Comparison of ENCODE assay signal across 8 cellular contexts in the genomic region with DNA sequence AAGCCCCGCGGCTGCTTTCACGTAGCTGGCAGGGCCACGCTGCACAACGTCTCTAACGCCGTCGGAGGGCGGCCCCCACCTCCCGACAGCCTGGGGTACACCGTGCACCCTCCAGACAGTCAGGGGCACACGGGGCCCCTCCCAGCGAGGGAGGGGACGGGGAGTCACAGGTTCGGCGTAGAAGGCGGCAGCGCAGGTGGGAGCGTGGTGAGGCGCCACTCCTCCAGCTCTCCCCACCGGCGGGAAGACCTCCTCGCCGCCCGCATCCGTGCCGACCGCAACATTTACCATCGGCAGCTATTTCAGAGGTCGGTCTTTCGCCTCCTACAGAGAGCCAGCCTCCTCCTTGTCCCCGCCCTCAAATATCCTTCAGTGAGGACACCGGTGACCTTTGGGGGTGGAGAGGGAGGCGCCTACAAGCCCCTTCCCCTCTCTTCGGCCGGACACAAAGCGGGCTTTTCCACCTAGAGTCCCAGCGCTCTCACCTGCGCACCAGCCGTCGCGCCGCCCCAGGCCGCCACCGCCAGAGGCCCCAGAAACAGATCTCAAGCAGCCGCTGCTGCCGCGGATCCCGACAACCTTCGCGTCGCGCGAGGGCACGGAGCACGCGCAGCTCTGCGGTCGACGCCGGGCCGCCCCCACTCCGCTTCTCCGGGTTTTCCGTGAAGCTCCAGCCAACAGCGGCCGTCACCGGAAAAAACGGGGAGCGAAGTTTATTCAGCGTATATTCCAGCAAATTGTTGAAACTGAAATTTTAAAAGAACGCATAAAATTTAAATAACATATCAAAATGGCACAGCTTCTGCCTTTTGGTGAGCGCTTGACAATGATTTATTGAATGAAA. TPM values are rescaled to one million over a fixed set of nuclear protein-coding genes. Genes with fewer than 3 reads are reported as not detected.
A peak's percentile ranks its signal among the peaks of the same experiment; 100 is the strongest.
DNase-seq lines count a peak whose midpoint lies in the region; TF ChIP-seq lines count a peak whose summit lies in the region.

A gene (minus strand): TSS at position 600 of the 844 bp plus-strand sequence. CDS start 20,708 bp downstream, outside the sequence.

- H3K9me3 ChIP-seq in ovary (no peaks in the 10 kb centered on the region), thymus (ENCODE audit: control insufficient read depth) (no peaks in the 10 kb centered on the region)

- CTCF ChIA-PET in HEK293T (lab: Yijun Ruan, JAX), result interaction anchor here (0.6 kb wide), 1 partner anchor 170 kb away, joined by 4 read pairs; no protein-coding TSS in a partner anchor

- POLR2A ChIA-PET in HEK293T (lab: Yijun Ruan, JAX), result interaction anchor here (0.5 to 2.4 kb wide), 15 partner anchors 8 to 403 kb away, joined by 3 to 11 read pairs (median 3); no protein-coding TSS in a partner anchor

- H3K4me3 Mint-ChIP-seq in activated naive CD4-positive, alpha-beta T cell treated with anti-CD3 and anti-CD28 coated beads, Interleukin-2, amount 50 U/mL, for 24 hours, result peak within 1 kb of the TSS; percentile 94

- no peaks in the 10 kb centered on the region for H3K27me3 Mint-ChIP-seq in activated naive CD4-positive, alpha-beta T cell treated with anti-CD3 and anti-CD28 coated beads, Interleukin-2, amount 50 U/mL, for 24 hours

- no peaks in the 10 kb centered on the region for H3K36me3 ChIP-seq in ovary
- no peaks in the 10 kb centered on the region for H3K36me3 ChIP-seq in thymus (ENCODE audit: control insufficient read depth, insufficient read depth)

- 1% methylated on average over 72 to 73 of the region's 73 CpGs for WGBS in ovary, 3 donors
- WGBS in thymus, result under 1% methylated on average over 73 of the region's 73 CpGs

- H3K4me3 ChIP-seq in GM08714 (ENCODE audit: low read length) (peak within 1 kb of the TSS; percentile 99), ovary (peak within 1 kb of the TSS; percentile 54), thymus (ENCODE audit: low read length) (peak within 1 kb of the TSS; percentile 81)

- H3K27me3 ChIP-seq in ovary (no peaks in the 10 kb centered on the region), thymus (ENCODE audit: control insufficient read depth, insufficient read depth) (no peaks in the 10 kb centered on the region)

- H3K27ac Mint-ChIP-seq in activated naive CD4-positive, alpha-beta T cell treated with anti-CD3 and anti-CD28 coated beads, Interleukin-2, amount 50 U/mL, for 24 hours, result peak within 1 kb of the TSS; percentile 90

- no peaks in the 10 kb centered on the region for H3K9me3 Mint-ChIP-seq in activated naive CD4-positive, alpha-beta T cell treated with anti-CD3 and anti-CD28 coated beads, Interleukin-2, amount 50 U/mL, for 24 hours

- peak; percentile 35 for TF ChIP-seq POLR2A in ovary (IDR thresholded peaks at IDR 0.05)

- intact Hi-C loops in head of caudate nucleus (cut with DNase I) (loop anchor here (5.0 kb wide), 2 partner anchors 217 to 457 kb away; a partner anchor contains a TSS), ovary (cut with DNase I) (loop anchor here in 1 of 4 donors (5.0 to 10.0 kb wide), 2 partner anchors 217 to 241 kb away; a partner anchor contains a TSS)

- H3K27ac ChIP-seq in ovary (peak within 1 kb of the TSS; percentile 78 to 83), thymus (ENCODE audit: low read depth) (peak within 1 kb of the TSS; percentile 98)

- no peak for TF ChIP-seq EP300 in ovary (IDR thresholded peaks at IDR 0.05)

- peaks cover 2% of the 10 kb centered on the region for H3K36me3 Mint-ChIP-seq in activated naive CD4-positive, alpha-beta T cell treated with anti-CD3 and anti-CD28 coated beads, Interleukin-2, amount 50 U/mL, for 24 hours

- H3K4me1 ChIP-seq in ovary (ENCODE audit: insufficient read depth) (peaks cover 7% of the 10 kb centered on the region), thymus (ENCODE audit: control insufficient read depth, insufficient read depth, low read length) (peaks cover 5% of the 10 kb centered on the region)

- DNase-seq in HEK293T (ENCODE audit: extremely low spot score) (peak; percentile 78), MV-4-11 (lab: John Stamatoyannopoulos, UW) (peak; percentile 89), SK-N-DZ (ENCODE audit: low spot score) (peak; percentile 94), head of caudate nucleus (peak; percentile 54 to 95 (median 87)), ovary (peak; percentile 89 to 94 (median 92))

- peak in 1 of 3 donors; percentile 54 for TF ChIP-seq CTCF in ovary (IDR thresholded peaks at IDR 0.05)

- H3K4me1 Mint-ChIP-seq in activated naive CD4-positive, alpha-beta T cell treated with anti-CD3 and anti-CD28 coated beads, Interleukin-2, amount 50 U/mL, for 24 hours, result peaks cover 55% of the 10 kb centered on the region

TF ChIP-seq in HEK293T, 16 proteins besides CTCF, POLR2A, EP300 and RAD21:
- TF ChIP-seq FOXA1 (IDR thresholded peaks at IDR 0.05) (no peak), SUZ12 (IDR thresholded peaks at IDR 0.05) (no peak), SP1 (IDR thresholded peaks at IDR 0.05) (no peak), ZNF384 (IDR thresholded peaks at IDR 0.05) (no peak), TARDBP (IDR thresholded peaks at IDR 0.05) (no peak), L3MBTL2 (conservative IDR thresholded peaks at IDR 0.05) (peak; percentile 96), CTBP1 (IDR thresholded peaks at IDR 0.05; ENCODE audit: borderline replicate concordance) (no peak), LEF1 (IDR thresholded peaks at IDR 0.05; ENCODE audit: borderline replicate concordance) (no peak), FOXM1 (IDR thresholded peaks at IDR 0.05; ENCODE audit: borderline replicate concordance) (0 out of 2 replicates have a peak, but pooled peaks have one; percentile 8), BHLHE40 (IDR thresholded peaks at IDR 0.05; ENCODE audit: borderline replicate concordance) (no peak), FOXK2 (IDR thresholded peaks at IDR 0.05) (no peak), ARNT (IDR thresholded peaks at IDR 0.05) (no peak), NFRKB (IDR thresholded peaks at IDR 0.05) (no peak)
- TF ChIP-seq, protein P1, sequence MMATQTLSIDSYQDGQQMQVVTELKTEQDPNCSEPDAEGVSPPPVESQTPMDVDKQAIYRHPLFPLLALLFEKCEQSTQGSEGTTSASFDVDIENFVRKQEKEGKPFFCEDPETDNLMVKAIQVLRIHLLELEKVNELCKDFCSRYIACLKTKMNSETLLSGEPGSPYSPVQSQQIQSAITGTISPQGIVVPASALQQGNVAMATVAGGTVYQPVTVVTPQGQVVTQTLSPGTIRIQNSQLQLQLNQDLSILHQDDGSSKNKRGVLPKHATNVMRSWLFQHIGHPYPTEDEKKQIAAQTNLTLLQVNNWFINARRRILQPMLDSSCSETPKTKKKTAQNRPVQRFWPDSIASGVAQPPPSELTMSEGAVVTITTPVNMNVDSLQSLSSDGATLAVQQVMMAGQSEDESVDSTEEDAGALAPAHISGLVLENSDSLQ (IDR thresholded peaks at IDR 0.05), result no peak
TF ChIP-seq in HEK293T: peak in this region for 2.

RNA-seq across cellular contexts. Expression of the gene that starts here (rescaled TPM):
- polyA plus RNA-seq in SK-N-DZ (2014; cell fraction: cytosol; rRNA removed), result 14.1 and 19.9 TPM in 2 replicates
- 12.3 and 16.0 TPM in 2 replicates for polyA plus RNA-seq in SK-N-DZ (2014; cell fraction: nucleus; rRNA removed)
- 10 to 100 TPM in 5 of 7 donors, 1 to 10 TPM in 2; 7.7 to 15.9 (median 15.0) TPM for total RNA-seq in ovary
- polyA plus RNA-seq in ovary (10 to 100 TPM; 14.9 to 21.9 TPM), thymus (21.0 TPM)

Comparison
In these comparisons a context has a peak if more than half of its experiments do, and no peak if none do; other contexts are left out.
1. Peak in every context shown above with its lines: DNase-seq, H3K4me3 ChIP-seq and H3K27ac ChIP-seq.